In genomic region chr9:134858051-134858841, GRCh38 we compare ENCODE assay signal across 10 cellular contexts. TPM values are rescaled to one million over a fixed set of nuclear protein-coding genes. Genes with fewer than 3 reads are reported as not detected.
DNase-seq lines count a peak whose midpoint lies in the region; ATAC-seq and TF ChIP-seq lines count a peak whose summit lies in the region.
"Had no signal": no experiment of that assay in that cellular context is flagged by ENCODE, and none has a peak within 500 bp of the region (broad histone marks: within the 10 kb centered on the region; RNA-seq: fewer than 3 reads in every experiment).

No MANE protein-coding gene starts in this region.

- TF ChIP-seq CTCF in RWPE2 (IDR thresholded peaks at IDR 0.05; ENCODE audit: poor library complexity, severe bottlenecking): no peak

- no peak overlapping the region for H3K27ac ChIP-seq in RWPE2 (ENCODE audit: poor library complexity, severe bottlenecking)

- H3K27me3 ChIP-seq in RWPE2 (ENCODE audit: insufficient read depth, poor library complexity, severe bottlenecking): peaks cover 23% of the 10 kb centered on the region

- DNase-seq in activated CD4-positive, alpha-beta T cell treated with anti-CD3 and anti-CD28 coated beads for 48 hours: peak; percentile 74
- no peak for DNase-seq in activated CD4-positive, alpha-beta T cell treated with anti-CD3 and anti-CD28 coated beads, Interleukin-2, amount 50 U/mL, for 4 hours
- DNase-seq in RWPE2 (ENCODE audit: low spot score): no peak
- DNase-seq in myocyte (ENCODE audit: low read depth): peak; percentile 57
- DNase-seq in kidney tubule cell (ENCODE audit: low spot score): no peak
- DNase-seq in iPS-NIHi11 (ENCODE audit: low spot score): no peak
- no peak for DNase-seq in GDM1 (lab: John Stamatoyannopoulos, UW)

- H3K9me3 ChIP-seq in RWPE2 (ENCODE audit: severe bottlenecking): peaks cover 2% of the 10 kb centered on the region

- H3K4me1 ChIP-seq in RWPE2 (ENCODE audit: insufficient read depth, poor library complexity, severe bottlenecking): peaks cover 7% of the 10 kb centered on the region

- no peaks in the 10 kb centered on the region for H3K36me3 ChIP-seq in RWPE2 (ENCODE audit: low read depth)

- ATAC-seq in HG02588 (IDR thresholded peaks at IDR 0.05; ENCODE audit: unreplicated experiment): peak; percentile 72
- ATAC-seq in RWPE2 (ENCODE audit: low read depth): peak; percentile 80

- no peak overlapping the region for H3K4me3 ChIP-seq in RWPE2 (ENCODE audit: severe bottlenecking)

RNA-seq across cellular contexts. Expression of gene FCN2, which starts 22.4 kb away (rescaled TPM):
- not detected in 2 replicates for total RNA-seq in myocyte
- not detected for polyA plus RNA-seq in myocyte (2012)
- total RNA-seq: T-helper 1 cell treated with Interleukin-12 subunit alpha and Interleukin-12 subunit beta and Interleukin-4 antibody, amounts not matched to agents 30 ng/mL and 1 ng/mL, for 36 hours had no signal
- polyA plus RNA-seq: BJ had no signal

RNA-seq across cellular contexts. Expression of gene FCN1, which starts 59.5 kb away (rescaled TPM):
- not detected in 2 replicates for total RNA-seq in myocyte
- not detected for polyA plus RNA-seq in myocyte (2012)
- total RNA-seq: T-helper 1 cell treated with Interleukin-12 subunit alpha and Interleukin-12 subunit beta and Interleukin-4 antibody, amounts not matched to agents 30 ng/mL and 1 ng/mL, for 36 hours had no signal
- polyA plus RNA-seq: BJ had no signal

Comparison
In these comparisons a context has a peak if more than half of its experiments do, and no peak if none do; other contexts are left out.
1. DNase-seq: peak in activated CD4-positive, alpha-beta T cell treated with anti-CD3 and anti-CD28 coated beads for 48 hours (single experiment) and myocyte (single experiment); none in activated CD4-positive, alpha-beta T cell treated with anti-CD3 and anti-CD28 coated beads, Interleukin-2, amount 50 U/mL, for 4 hours (0 of 2), RWPE2 (single experiment), kidney tubule cell (single experiment), iPS-NIHi11 (single experiment) and GDM1 (single experiment).